ENCODE assay signal across 8 cellular contexts in genomic region chr13:25017808-25018728, GRCh38.
DNase-seq lines count a peak whose midpoint lies in the region; ATAC-seq and TF ChIP-seq lines count a peak whose summit lies in the region.
"Not testable (repeated sequence)": the region's sequence is repeated elsewhere in the genome, so short reads cannot be mapped to it uniquely, and the experiment has no call there.

No MANE protein-coding gene starts in this region.

- H3K27me3 Mint-ChIP-seq in T-helper 2 cell treated with Interferon-gamma antibody and Interleukin-4, amounts not matched to agents 5 μg/mL and 100 μg/mL, for 36 hours (ENCODE audit: low read depth) = peaks cover 41% of the 10 kb centered on the region

- peak; percentile 54 for ATAC-seq in GM19351 (IDR thresholded peaks at IDR 0.05; ENCODE audit: unreplicated experiment)
- peak; percentile 93 for ATAC-seq in mucosa of descending colon

- peaks cover 11% of the 10 kb centered on the region for H3K4me1 Mint-ChIP-seq in T-helper 2 cell treated with Interferon-gamma antibody and Interleukin-4, amounts not matched to agents 5 μg/mL and 100 μg/mL, for 36 hours (ENCODE audit: low read depth)

- peak overlapping the region; percentile 60 for H3K4me3 ChIP-seq in ACC112 (ENCODE audit: low read depth, low read length)
- H3K4me3 ChIP-seq in adrenal gland, mucosa of descending colon: not testable (repeated sequence)

- H3K36me3 ChIP-seq in ACC112 (ENCODE audit: insufficient read depth, low read length); adrenal gland (replicated peaks in 1 of 2); mucosa of descending colon (ENCODE audit: low read depth): not testable (repeated sequence)

- intact Hi-C loops in adrenal gland (cut with DNase I); mucosa of descending colon (cut with DNase I, micrococcal nuclease): not testable (repeated sequence)

- H3K27ac ChIP-seq in ACC112 (ENCODE audit: low read depth, low read length); adrenal gland: not testable (repeated sequence)

- TF ChIP-seq POLR2A in adrenal gland (IDR thresholded peaks at IDR 0.05) = not testable (repeated sequence)

- H3K36me3 Mint-ChIP-seq in T-helper 2 cell treated with Interferon-gamma antibody and Interleukin-4, amounts not matched to agents 5 μg/mL and 100 μg/mL, for 36 hours (ENCODE audit: low read depth) = not testable (repeated sequence)

- H3K9me3 ChIP-seq in adrenal gland (replicated peaks in 1 of 3); mucosa of descending colon: not testable (repeated sequence)

- 1 to 2% (median 2%) methylated on average over 24 to 79 of the region's 79 CpGs; no CpG with 5 or more reads in 1 of the 4 donors for WGBS in adrenal gland, 4 donors

- peak overlapping the region; percentile 80 for H3K4me3 Mint-ChIP-seq in T-helper 2 cell treated with Interferon-gamma antibody and Interleukin-4, amounts not matched to agents 5 μg/mL and 100 μg/mL, for 36 hours

- TF ChIP-seq CTCF in adrenal gland (IDR thresholded peaks at IDR 0.05); mucosa of descending colon (IDR thresholded peaks at IDR 0.05): not testable (repeated sequence)

- H2AFZ ChIP-seq in ACC112 (ENCODE audit: low read length, unreplicated experiment) = not testable (repeated sequence)

- H3K27me3 ChIP-seq in ACC112 (ENCODE audit: insufficient read depth, low read length) = peaks cover 58% of the 10 kb centered on the region
- H3K27me3 ChIP-seq in adrenal gland = not testable (repeated sequence)

- peak overlapping the region; percentile 90 for H3K27ac Mint-ChIP-seq in T-helper 2 cell treated with Interferon-gamma antibody and Interleukin-4, amounts not matched to agents 5 μg/mL and 100 μg/mL, for 36 hours

- not testable (repeated sequence) for H3K79me2 ChIP-seq in ACC112 (ENCODE audit: control insufficient read depth, insufficient read depth, low read length, unreplicated experiment)

- not testable (repeated sequence) for H3K4me1 ChIP-seq in ACC112 (ENCODE audit: control insufficient read depth, insufficient read depth, low read length, unreplicated experiment); adrenal gland (replicated peaks in 1 of 2); mucosa of descending colon (ENCODE audit: low read depth)

- not testable (repeated sequence) for H3K9me3 Mint-ChIP-seq in T-helper 2 cell treated with Interferon-gamma antibody and Interleukin-4, amounts not matched to agents 5 μg/mL and 100 μg/mL, for 36 hours

- DNase-seq in NCI-H2107 (lab: John Stamatoyannopoulos, UW) (peak; percentile 40), adrenal gland (peak in 4 of 7 donors; percentile 20 to 47 (median 23)), globus pallidus (ENCODE audit: low spot score) (peak; percentile 39), mucosa of descending colon (peak; percentile 79 to 92 (median 89))
- peak; percentile 63 for DNase-seq in T-helper 2 cell treated with Interferon-gamma antibody and Interleukin-4, amounts not matched to agents 5 μg/mL and 100 μg/mL, for 36 hours (ENCODE audit: low spot score)
- DNase-seq in stimulated activated CD4-positive, alpha-beta T cell treated with anti-CD3 and anti-CD28 coated beads, Interleukin-2, amount 100 ng/mL, for 24 hours = peak; percentile 34 to 74

Comparison
In these comparisons a context has a peak if more than half of its experiments do, and no peak if none do; other contexts are left out.
1. DNase-seq: peak in every context shown above with its lines; median percentile 89 in mucosa of descending colon; 63 in T-helper 2 cell treated with Interferon-gamma antibody and Interleukin-4, amounts not matched to agents 5 μg/mL and 100 μg/mL, for 36 hours; 54 in stimulated activated CD4-positive, alpha-beta T cell treated with anti-CD3 and anti-CD28 coated beads, Interleukin-2, amount 100 ng/mL, for 24 hours; 40 in NCI-H2107; 39 in globus pallidus; 23 in adrenal gland.